2 cellular contexts compared by ENCODE assay signal in genomic region chr3:27483117-27484001, GRCh38.
TF ChIP-seq lines count a peak whose summit lies in the region.

No MANE protein-coding gene starts in this region.

TF ChIP-seq in HEK293, 187 proteins besides CTCF, POLR2A, EP300 and RAD21 (continued from another document and continues in another):
- TF ChIP-seq ZNF335 (tag by site-specific recombination; conservative IDR thresholded peaks at IDR 0.05), result peak; percentile 78
- TF ChIP-seq ZNF121 (tag by site-specific recombination; IDR thresholded peaks at IDR 0.05), result no peak
- no peak for TF ChIP-seq ZNF585B (tag by site-specific recombination; IDR thresholded peaks at IDR 0.05)
- TF ChIP-seq ZNF624 (tag by site-specific recombination; IDR thresholded peaks at IDR 0.05), result no peak
- no peak for TF ChIP-seq ZNF175 (tag by site-specific recombination; IDR thresholded peaks at IDR 0.05)
- no peak for TF ChIP-seq ZNF169 (tag by site-specific recombination; IDR thresholded peaks at IDR 0.05)
- TF ChIP-seq PRDM1 (tag by site-specific recombination; IDR thresholded peaks at IDR 0.05), result peak; percentile 55
- TF ChIP-seq, protein P1, sequence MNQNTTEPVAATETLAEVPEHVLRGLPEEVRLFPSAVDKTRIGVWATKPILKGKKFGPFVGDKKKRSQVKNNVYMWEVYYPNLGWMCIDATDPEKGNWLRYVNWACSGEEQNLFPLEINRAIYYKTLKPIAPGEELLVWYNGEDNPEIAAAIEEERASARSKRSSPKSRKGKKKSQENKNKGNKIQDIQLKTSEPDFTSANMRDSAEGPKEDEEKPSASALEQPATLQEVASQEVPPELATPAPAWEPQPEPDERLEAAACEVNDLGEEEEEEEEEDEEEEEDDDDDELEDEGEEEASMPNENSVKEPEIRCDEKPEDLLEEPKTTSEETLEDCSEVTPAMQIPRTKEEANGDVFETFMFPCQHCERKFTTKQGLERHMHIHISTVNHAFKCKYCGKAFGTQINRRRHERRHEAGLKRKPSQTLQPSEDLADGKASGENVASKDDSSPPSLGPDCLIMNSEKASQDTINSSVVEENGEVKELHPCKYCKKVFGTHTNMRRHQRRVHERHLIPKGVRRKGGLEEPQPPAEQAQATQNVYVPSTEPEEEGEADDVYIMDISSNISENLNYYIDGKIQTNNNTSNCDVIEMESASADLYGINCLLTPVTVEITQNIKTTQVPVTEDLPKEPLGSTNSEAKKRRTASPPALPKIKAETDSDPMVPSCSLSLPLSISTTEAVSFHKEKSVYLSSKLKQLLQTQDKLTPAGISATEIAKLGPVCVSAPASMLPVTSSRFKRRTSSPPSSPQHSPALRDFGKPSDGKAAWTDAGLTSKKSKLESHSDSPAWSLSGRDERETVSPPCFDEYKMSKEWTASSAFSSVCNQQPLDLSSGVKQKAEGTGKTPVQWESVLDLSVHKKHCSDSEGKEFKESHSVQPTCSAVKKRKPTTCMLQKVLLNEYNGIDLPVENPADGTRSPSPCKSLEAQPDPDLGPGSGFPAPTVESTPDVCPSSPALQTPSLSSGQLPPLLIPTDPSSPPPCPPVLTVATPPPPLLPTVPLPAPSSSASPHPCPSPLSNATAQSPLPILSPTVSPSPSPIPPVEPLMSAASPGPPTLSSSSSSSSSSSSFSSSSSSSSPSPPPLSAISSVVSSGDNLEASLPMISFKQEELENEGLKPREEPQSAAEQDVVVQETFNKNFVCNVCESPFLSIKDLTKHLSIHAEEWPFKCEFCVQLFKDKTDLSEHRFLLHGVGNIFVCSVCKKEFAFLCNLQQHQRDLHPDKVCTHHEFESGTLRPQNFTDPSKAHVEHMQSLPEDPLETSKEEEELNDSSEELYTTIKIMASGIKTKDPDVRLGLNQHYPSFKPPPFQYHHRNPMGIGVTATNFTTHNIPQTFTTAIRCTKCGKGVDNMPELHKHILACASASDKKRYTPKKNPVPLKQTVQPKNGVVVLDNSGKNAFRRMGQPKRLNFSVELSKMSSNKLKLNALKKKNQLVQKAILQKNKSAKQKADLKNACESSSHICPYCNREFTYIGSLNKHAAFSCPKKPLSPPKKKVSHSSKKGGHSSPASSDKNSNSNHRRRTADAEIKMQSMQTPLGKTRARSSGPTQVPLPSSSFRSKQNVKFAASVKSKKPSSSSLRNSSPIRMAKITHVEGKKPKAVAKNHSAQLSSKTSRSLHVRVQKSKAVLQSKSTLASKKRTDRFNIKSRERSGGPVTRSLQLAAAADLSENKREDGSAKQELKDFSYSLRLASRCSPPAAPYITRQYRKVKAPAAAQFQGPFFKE (tag by site-specific recombination; IDR thresholded peaks at IDR 0.05; ENCODE audit: borderline replicate concordance), result no peak
- TF ChIP-seq KLF8 (tag by site-specific recombination; IDR thresholded peaks at IDR 0.05), result no peak
- TF ChIP-seq YY2 (tag by site-specific recombination; IDR thresholded peaks at IDR 0.05), result no peak
- TF ChIP-seq ZNF501 (tag by site-specific recombination; IDR thresholded peaks at IDR 0.05), result 0 out of 2 replicates have a peak, but pooled peaks have one; percentile 25
- peak; percentile 67 for TF ChIP-seq ZEB2 (tag by site-specific recombination; IDR thresholded peaks at IDR 0.05)
- TF ChIP-seq ZIC2 (tag by site-specific recombination; IDR thresholded peaks at IDR 0.05), result no peak
- TF ChIP-seq ZNF747 (tag by site-specific recombination; IDR thresholded peaks at IDR 0.05), result no peak
- TF ChIP-seq ZBTB6 (tag by site-specific recombination; IDR thresholded peaks at IDR 0.05), result no peak
- 0 out of 2 replicates have a peak, but pooled peaks have one; percentile 27 for TF ChIP-seq ZNF600 (tag by site-specific recombination; IDR thresholded peaks at IDR 0.05)
- TF ChIP-seq, protein P2, sequence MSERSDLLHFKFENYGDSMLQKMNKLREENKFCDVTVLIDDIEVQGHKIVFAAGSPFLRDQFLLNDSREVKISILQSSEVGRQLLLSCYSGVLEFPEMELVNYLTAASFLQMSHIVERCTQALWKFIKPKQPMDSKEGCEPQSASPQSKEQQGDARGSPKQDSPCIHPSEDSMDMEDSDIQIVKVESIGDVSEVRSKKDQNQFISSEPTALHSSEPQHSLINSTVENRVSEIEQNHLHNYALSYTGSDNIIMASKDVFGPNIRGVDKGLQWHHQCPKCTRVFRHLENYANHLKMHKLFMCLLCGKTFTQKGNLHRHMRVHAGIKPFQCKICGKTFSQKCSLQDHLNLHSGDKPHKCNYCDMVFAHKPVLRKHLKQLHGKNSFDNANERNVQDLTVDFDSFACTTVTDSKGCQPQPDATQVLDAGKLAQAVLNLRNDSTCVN (tag by site-specific recombination; optimal IDR thresholded peaks at IDR 0.05), result peak; percentile 67
- TF ChIP-seq SP7 (tag by site-specific recombination; IDR thresholded peaks at IDR 0.05), result no peak
- peak; percentile 66 for TF ChIP-seq ZBTB20 (tag by site-specific recombination; IDR thresholded peaks at IDR 0.05)
- TF ChIP-seq ZBTB17 (tag by site-specific recombination; IDR thresholded peaks at IDR 0.05), result peak; percentile 23; the same call in 1 of the 2 replicates
- no peak for TF ChIP-seq ZNF202 (tag by site-specific recombination; IDR thresholded peaks at IDR 0.05; ENCODE audit: borderline replicate concordance)

TF ChIP-seq in HepG2, 621 proteins besides CTCF, POLR2A, EP300 and RAD21 (continued from another document and continues in another):
- peak; percentile 26; the same call in 1 of the 2 replicates for TF ChIP-seq CSRNP1 (CRISPR knock-in tag; IDR thresholded peaks at IDR 0.05)
- no peak for TF ChIP-seq SMAD9 (CRISPR knock-in tag; IDR thresholded peaks at IDR 0.05)
- no peak for TF ChIP-seq NBN (conservative IDR thresholded peaks at IDR 0.05)
- TF ChIP-seq ZNF17 (CRISPR knock-in tag; IDR thresholded peaks at IDR 0.05), result no peak
- no peak for TF ChIP-seq GMEB1 (CRISPR knock-in tag; IDR thresholded peaks at IDR 0.05; ENCODE audit: borderline replicate concordance)
- TF ChIP-seq NR1H2 (CRISPR knock-in tag; IDR thresholded peaks at IDR 0.05; ENCODE audit: borderline replicate concordance, low read depth), result no peak
- TF ChIP-seq DBP (CRISPR knock-in tag; IDR thresholded peaks at IDR 0.05; ENCODE audit: not compliant biosample characterization), result no peak
- no peak for TF ChIP-seq MAFG (CRISPR knock-in tag; IDR thresholded peaks at IDR 0.05)
- peak; percentile 42; the same call in 1 of the 2 replicates for TF ChIP-seq ZFX (CRISPR knock-in tag; IDR thresholded peaks at IDR 0.05; ENCODE audit: low read depth)
- no peak for TF ChIP-seq ZMAT5 (CRISPR knock-in tag; IDR thresholded peaks at IDR 0.05; ENCODE audit: borderline replicate concordance, low read depth)
- TF ChIP-seq ZNF264 (CRISPR knock-in tag; IDR thresholded peaks at IDR 0.05), result no peak
- no peak for TF ChIP-seq ZNF607 (CRISPR knock-in tag; IDR thresholded peaks at IDR 0.05; ENCODE audit: borderline replicate concordance)
- no peak for TF ChIP-seq NCOA2 (CRISPR knock-in tag; IDR thresholded peaks at IDR 0.05)
- TF ChIP-seq KLF13 (CRISPR knock-in tag; IDR thresholded peaks at IDR 0.05), result no peak
- TF ChIP-seq ZNF772 (CRISPR knock-in tag; IDR thresholded peaks at IDR 0.05), result no peak
- TF ChIP-seq NR2C2 (CRISPR knock-in tag; IDR thresholded peaks at IDR 0.05; ENCODE audit: borderline replicate concordance), result no peak; the same call in 1 of the 2 replicates
- TF ChIP-seq, protein P3, sequence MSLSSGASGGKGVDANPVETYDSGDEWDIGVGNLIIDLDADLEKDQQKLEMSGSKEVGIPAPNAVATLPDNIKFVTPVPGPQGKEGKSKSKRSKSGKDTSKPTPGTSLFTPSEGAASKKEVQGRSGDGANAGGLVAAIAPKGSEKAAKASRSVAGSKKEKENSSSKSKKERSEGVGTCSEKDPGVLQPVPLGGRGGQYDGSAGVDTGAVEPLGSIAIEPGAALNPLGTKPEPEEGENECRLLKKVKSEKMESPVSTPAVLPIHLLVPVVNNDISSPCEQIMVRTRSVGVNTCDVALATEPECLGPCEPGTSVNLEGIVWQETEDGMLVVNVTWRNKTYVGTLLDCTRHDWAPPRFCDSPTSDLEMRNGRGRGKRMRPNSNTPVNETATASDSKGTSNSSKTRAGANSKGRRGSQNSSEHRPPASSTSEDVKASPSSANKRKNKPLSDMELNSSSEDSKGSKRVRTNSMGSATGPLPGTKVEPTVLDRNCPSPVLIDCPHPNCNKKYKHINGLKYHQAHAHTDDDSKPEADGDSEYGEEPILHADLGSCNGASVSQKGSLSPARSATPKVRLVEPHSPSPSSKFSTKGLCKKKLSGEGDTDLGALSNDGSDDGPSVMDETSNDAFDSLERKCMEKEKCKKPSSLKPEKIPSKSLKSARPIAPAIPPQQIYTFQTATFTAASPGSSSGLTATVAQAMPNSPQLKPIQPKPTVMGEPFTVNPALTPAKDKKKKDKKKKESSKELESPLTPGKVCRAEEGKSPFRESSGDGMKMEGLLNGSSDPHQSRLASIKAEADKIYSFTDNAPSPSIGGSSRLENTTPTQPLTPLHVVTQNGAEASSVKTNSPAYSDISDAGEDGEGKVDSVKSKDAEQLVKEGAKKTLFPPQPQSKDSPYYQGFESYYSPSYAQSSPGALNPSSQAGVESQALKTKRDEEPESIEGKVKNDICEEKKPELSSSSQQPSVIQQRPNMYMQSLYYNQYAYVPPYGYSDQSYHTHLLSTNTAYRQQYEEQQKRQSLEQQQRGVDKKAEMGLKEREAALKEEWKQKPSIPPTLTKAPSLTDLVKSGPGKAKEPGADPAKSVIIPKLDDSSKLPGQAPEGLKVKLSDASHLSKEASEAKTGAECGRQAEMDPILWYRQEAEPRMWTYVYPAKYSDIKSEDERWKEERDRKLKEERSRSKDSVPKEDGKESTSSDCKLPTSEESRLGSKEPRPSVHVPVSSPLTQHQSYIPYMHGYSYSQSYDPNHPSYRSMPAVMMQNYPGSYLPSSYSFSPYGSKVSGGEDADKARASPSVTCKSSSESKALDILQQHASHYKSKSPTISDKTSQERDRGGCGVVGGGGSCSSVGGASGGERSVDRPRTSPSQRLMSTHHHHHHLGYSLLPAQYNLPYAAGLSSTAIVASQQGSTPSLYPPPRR (CRISPR knock-in tag; IDR thresholded peaks at IDR 0.05; ENCODE audit: borderline replicate concordance), result no peak
- no peak; the same call in 1 of the 2 replicates for TF ChIP-seq BCL6 (CRISPR knock-in tag; IDR thresholded peaks at IDR 0.05)
- peak; percentile 22; the same call in 1 of the 2 replicates for TF ChIP-seq HDAC2 (CRISPR knock-in tag; IDR thresholded peaks at IDR 0.05)
- TF ChIP-seq RFX1 (IDR thresholded peaks at IDR 0.05), result no peak
- no peak for TF ChIP-seq ZNF432 (CRISPR knock-in tag; IDR thresholded peaks at IDR 0.05; ENCODE audit: borderline replicate concordance)
- TF ChIP-seq IKZF4 (CRISPR knock-in tag; IDR thresholded peaks at IDR 0.05; ENCODE audit: borderline replicate concordance, low read depth, not compliant biosample characterization), result peak; percentile 44
- TF ChIP-seq, protein P4, sequence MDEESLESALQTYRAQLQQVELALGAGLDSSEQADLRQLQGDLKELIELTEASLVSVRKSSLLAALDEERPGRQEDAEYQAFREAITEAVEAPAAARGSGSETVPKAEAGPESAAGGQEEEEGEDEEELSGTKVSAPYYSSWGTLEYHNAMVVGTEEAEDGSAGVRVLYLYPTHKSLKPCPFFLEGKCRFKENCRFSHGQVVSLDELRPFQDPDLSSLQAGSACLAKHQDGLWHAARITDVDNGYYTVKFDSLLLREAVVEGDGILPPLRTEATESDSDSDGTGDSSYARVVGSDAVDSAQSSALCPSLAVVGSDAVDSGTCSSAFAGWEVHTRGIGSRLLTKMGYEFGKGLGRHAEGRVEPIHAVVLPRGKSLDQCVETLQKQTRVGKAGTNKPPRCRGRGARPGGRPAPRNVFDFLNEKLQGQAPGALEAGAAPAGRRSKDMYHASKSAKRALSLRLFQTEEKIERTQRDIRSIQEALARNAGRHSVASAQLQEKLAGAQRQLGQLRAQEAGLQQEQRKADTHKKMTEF (CRISPR knock-in tag; IDR thresholded peaks at IDR 0.05), result peak; percentile 53; the same call in 1 of the 2 replicates
- no peak for TF ChIP-seq ZFY (CRISPR knock-in tag; IDR thresholded peaks at IDR 0.05)
- TF ChIP-seq KMT2A (CRISPR knock-in tag; IDR thresholded peaks at IDR 0.05), result peak; percentile 82
- TF ChIP-seq HDAC1 (CRISPR knock-in tag; IDR thresholded peaks at IDR 0.05), result no peak
- TF ChIP-seq ZNF234 (CRISPR knock-in tag; conservative IDR thresholded peaks at IDR 0.05), result no peak
- TF ChIP-seq ZNF251 (CRISPR knock-in tag; IDR thresholded peaks at IDR 0.05), result no peak
- TF ChIP-seq, protein P5, sequence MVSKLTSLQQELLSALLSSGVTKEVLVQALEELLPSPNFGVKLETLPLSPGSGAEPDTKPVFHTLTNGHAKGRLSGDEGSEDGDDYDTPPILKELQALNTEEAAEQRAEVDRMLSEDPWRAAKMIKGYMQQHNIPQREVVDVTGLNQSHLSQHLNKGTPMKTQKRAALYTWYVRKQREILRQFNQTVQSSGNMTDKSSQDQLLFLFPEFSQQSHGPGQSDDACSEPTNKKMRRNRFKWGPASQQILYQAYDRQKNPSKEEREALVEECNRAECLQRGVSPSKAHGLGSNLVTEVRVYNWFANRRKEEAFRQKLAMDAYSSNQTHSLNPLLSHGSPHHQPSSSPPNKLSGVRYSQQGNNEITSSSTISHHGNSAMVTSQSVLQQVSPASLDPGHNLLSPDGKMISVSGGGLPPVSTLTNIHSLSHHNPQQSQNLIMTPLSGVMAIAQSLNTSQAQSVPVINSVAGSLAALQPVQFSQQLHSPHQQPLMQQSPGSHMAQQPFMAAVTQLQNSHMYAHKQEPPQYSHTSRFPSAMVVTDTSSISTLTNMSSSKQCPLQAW (CRISPR knock-in tag; IDR thresholded peaks at IDR 0.05), result 0 out of 2 replicates have a peak, but pooled peaks have one; percentile 51
